Comparison of ENCODE assay signal across 16 cellular contexts in the genomic region with DNA sequence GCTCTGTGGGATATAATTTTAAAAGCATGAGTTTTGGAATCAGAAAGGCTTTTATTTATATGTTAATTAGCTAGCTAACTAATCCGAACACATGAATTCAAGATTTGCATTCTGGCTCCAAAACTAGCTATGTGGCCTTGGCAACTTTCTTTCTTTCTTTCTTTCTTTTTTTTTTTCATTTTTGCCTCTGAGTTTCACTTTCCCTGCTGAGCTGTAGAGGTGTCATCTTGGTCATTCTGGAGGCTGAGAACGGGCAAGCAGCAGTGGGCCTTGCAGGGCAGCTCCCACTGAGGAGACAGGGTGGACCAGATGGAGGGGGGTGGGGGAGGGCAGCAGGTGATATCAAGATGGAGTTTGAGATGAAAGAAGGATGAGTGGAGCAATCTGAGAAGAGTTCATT. TPM values are rescaled to one million over a fixed set of nuclear protein-coding genes. Genes with fewer than 3 reads are reported as not detected.
A peak's percentile ranks its signal among the peaks of the same experiment; 100 is the strongest.
DNase-seq lines count a peak whose midpoint lies in the region; ATAC-seq, FAIRE-seq and TF ChIP-seq lines count a peak whose summit lies in the region.
"Had no signal": no experiment of that assay in that cellular context is flagged by ENCODE, and none has a peak within 500 bp of the region (broad histone marks: within the 10 kb centered on the region; RNA-seq: fewer than 3 reads in every experiment).

No MANE protein-coding gene starts in this region.

- DNase-seq in GM12892 (ENCODE audit: insufficient read length) (no peak), AG08395 (ENCODE audit: low spot score) (no peak), NCI-H2029 (lab: John Stamatoyannopoulos, UW) (no peak), NCI-H446 (lab: John Stamatoyannopoulos, UW) (no peak)
- DNase-seq: CD8-positive, alpha-beta T cell; NCI-H146; NCI-H446 treated with DMSO at 0.1 percent for 48 hours; Right ventricle myocardium superior; stimulated activated CD4-positive, alpha-beta T cell treated with anti-CD3 and anti-CD28 coated beads, Interleukin-12 subunit alpha, Interleukin-12 subunit beta, amount 100 ng/mL, for 4 hours; stimulated activated naive CD8-positive, alpha-beta T cell treated with anti-CD3 and anti-CD28 coated beads, Interleukin-15, Interleukin-2, amounts not matched to agents 100 U/mL and 50 U/mL, for 24 hours; upper lobe of right lung had no signal

- peak; percentile 44 for FAIRE-seq in GM12892 (lab: Jason Lieb, UNC)

- peak; percentile 69 for ATAC-seq in GM19351 (IDR thresholded peaks at IDR 0.05; ENCODE audit: unreplicated experiment)
- peak; percentile 56 for ATAC-seq in HG02610 (IDR thresholded peaks at IDR 0.05; ENCODE audit: unreplicated experiment)
- peak; percentile 62 for ATAC-seq in HG03354 (IDR thresholded peaks at IDR 0.05; ENCODE audit: poor library complexity, severe bottlenecking, unreplicated experiment)
- ATAC-seq in GM21367 (IDR thresholded peaks at IDR 0.05; ENCODE audit: unreplicated experiment) = no peak
- ATAC-seq: CD8-positive, alpha-beta T cell; gastroesophageal sphincter; stimulated activated naive CD8-positive, alpha-beta T cell treated with anti-CD3 and anti-CD28 coated beads, Interleukin-15, Interleukin-2, amounts not matched to agents 100 U/mL and 50 U/mL, for 24 hours; upper lobe of right lung had no signal

- TF ChIP-seq POLR2A in GM12892 (IDR thresholded peaks at IDR 0.05; ENCODE audit: low read depth, low read length) = no peak

RNA-seq across cellular contexts. Expression of a gene that starts 24.8 kb away (rescaled TPM):
- 10.0 TPM for polyA plus RNA-seq in GM12892 (2012; ENCODE audit: missing spikeins)
